In the genomic region with DNA sequence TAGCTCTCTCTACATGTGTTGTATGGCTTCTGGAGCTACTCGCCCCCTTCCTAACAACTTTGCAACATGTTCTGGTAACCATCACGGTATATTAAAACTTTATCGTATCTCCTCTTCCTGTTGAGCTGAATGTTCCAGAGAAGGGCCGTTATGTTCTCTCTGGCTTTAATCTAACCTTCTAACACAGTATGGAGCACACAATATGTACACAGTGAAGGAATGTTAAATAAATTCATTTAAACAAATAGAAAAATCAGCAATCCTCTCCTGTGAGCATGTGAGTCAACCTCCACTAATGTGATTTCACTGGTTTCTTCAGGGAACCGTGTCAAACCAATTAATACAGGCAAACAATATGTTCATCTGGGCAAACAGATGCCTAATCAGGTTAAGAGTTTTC, we compare ENCODE assay signal across 18 cellular contexts.
DNase-seq lines count a peak whose midpoint lies in the region; ATAC-seq and TF ChIP-seq lines count a peak whose summit lies in the region.
"Had no signal": no experiment of that assay in that cellular context is flagged by ENCODE, and none has a peak within 500 bp of the region (broad histone marks: within the 10 kb centered on the region; RNA-seq: fewer than 3 reads in every experiment).

No MANE protein-coding gene starts in this region.

- no peak overlapping the region for H3K27ac ChIP-seq in CD8-positive, alpha-beta T cell (ENCODE audit: low read depth, low read length)
- peak overlapping the region; percentile 55 for H3K27ac ChIP-seq in naive thymus-derived CD4-positive, alpha-beta T cell (ENCODE audit: low read depth, low read length)
- H3K27ac ChIP-seq: HL-60 had no signal

- peaks cover 15% of the 10 kb centered on the region for H3K4me1 Mint-ChIP-seq in activated T-cell treated with anti-CD3 and anti-CD28 coated beads, Interleukin-2, amount 50 U/mL, for 4 hours (ENCODE audit: low read depth)
- peaks cover 31% of the 10 kb centered on the region for H3K4me1 Mint-ChIP-seq in CD8-positive, alpha-beta T cell (ENCODE audit: low read depth)
- peaks cover 37% of the 10 kb centered on the region for H3K4me1 Mint-ChIP-seq in activated CD4-positive, alpha-beta memory T cell treated with anti-CD3 and anti-CD28 coated beads, Interleukin-2, amount 10 ng/mL, durations not matched to agents 7 days and 5 days
- H3K4me1 Mint-ChIP-seq in naive thymus-derived CD4-positive, alpha-beta T cell: peaks cover 0 to 42% (median 15%) of the 10 kb centered on the region in 7 donors

- H3K27me3 ChIP-seq in CD8-positive, alpha-beta T cell (ENCODE audit: insufficient read depth, low read length): no peaks in the 10 kb centered on the region
- no peaks in the 10 kb centered on the region for H3K27me3 ChIP-seq in naive thymus-derived CD4-positive, alpha-beta T cell (ENCODE audit: control insufficient read depth in 2 of 2, insufficient read depth in 2 of 2, low read length in 2 of 2)
- H3K27me3 ChIP-seq: BE2C had no signal

- H3K27me3 Mint-ChIP-seq in activated T-cell treated with anti-CD3 and anti-CD28 coated beads, Interleukin-2, amount 50 U/mL, for 4 hours (ENCODE audit: low read depth): peaks cover 5% of the 10 kb centered on the region
- no peaks in the 10 kb centered on the region for H3K27me3 Mint-ChIP-seq in CD8-positive, alpha-beta T cell (ENCODE audit: low read depth)
- H3K27me3 Mint-ChIP-seq in activated CD4-positive, alpha-beta memory T cell treated with anti-CD3 and anti-CD28 coated beads, Interleukin-2, amount 10 ng/mL, durations not matched to agents 7 days and 5 days: peaks cover 4% of the 10 kb centered on the region
- H3K27me3 Mint-ChIP-seq in naive thymus-derived CD4-positive, alpha-beta T cell: peaks cover 0 to 7% (median 0%) of the 10 kb centered on the region in 5 donors

- POLR2A ChIA-PET in CD8-positive, alpha-beta T cell (lab: Charles Lee): interaction anchor here (1.4 kb wide), 1 partner anchor 549 kb away, joined by 3 read pairs; no protein-coding TSS in a partner anchor
- POLR2A ChIA-PET in activated CD4-positive, alpha-beta memory T cell treated with anti-CD3 and anti-CD28 coated beads, Interleukin-2, amount 10 ng/mL, durations not matched to agents 7 days and 5 days (lab: Charles Lee): interaction anchor here (0.9 to 4.0 kb wide), 5 partner anchors 10 to 568 kb away, joined by 3 to 16 read pairs (median 4); no protein-coding TSS in a partner anchor
- POLR2A ChIA-PET in naive thymus-derived CD4-positive, alpha-beta T cell (lab: Charles Lee): interaction anchor here (0.7 to 1.8 kb wide), 9 partner anchors 14 to 578 kb away, joined by 3 to 7 read pairs (median 3); no protein-coding TSS in a partner anchor

- no peaks in the 10 kb centered on the region for H3K36me3 ChIP-seq in CD8-positive, alpha-beta T cell (ENCODE audit: insufficient read depth, low read length)
- no peaks in the 10 kb centered on the region for H3K36me3 ChIP-seq in naive thymus-derived CD4-positive, alpha-beta T cell (ENCODE audit: control insufficient read depth in 2 of 3, insufficient read depth in 3 of 3, low read length in 3 of 3)
- H3K36me3 ChIP-seq: BE2C had no signal

- no peak overlapping the region for H3K4me3 ChIP-seq in CD8-positive, alpha-beta T cell (ENCODE audit: low read depth, low read length)
- no peak overlapping the region for H3K4me3 ChIP-seq in naive thymus-derived CD4-positive, alpha-beta T cell (ENCODE audit: low read length)
- H3K4me3 ChIP-seq: K562 had no signal

- H3K4me3 Mint-ChIP-seq in activated T-cell treated with anti-CD3 and anti-CD28 coated beads, Interleukin-2, amount 50 U/mL, for 4 hours: peak overlapping the region; percentile 56
- peak overlapping the region; percentile 50 for H3K4me3 Mint-ChIP-seq in CD8-positive, alpha-beta T cell
- peak overlapping the region; percentile 42 for H3K4me3 Mint-ChIP-seq in activated CD4-positive, alpha-beta memory T cell treated with anti-CD3 and anti-CD28 coated beads, Interleukin-2, amount 10 ng/mL, durations not matched to agents 7 days and 5 days
- peak overlapping the region in 9 of 10 donors; percentile 62 to 79 (median 65) for H3K4me3 Mint-ChIP-seq in naive thymus-derived CD4-positive, alpha-beta T cell

- no peak for ATAC-seq in activated T-cell treated with anti-CD3 and anti-CD28 coated beads, Interleukin-2, amount 50 U/mL, for 4 hours
- ATAC-seq in CD8-positive, alpha-beta T cell: no peak
- ATAC-seq in naive thymus-derived CD4-positive, alpha-beta T cell: no peak
- ATAC-seq: K562, PC-3 had no signal

- intact Hi-C loops in CD8-positive, alpha-beta T cell (cut with DNase I, micrococcal nuclease): loop anchor here in 1 of 2 experiments (5.0 to 10.0 kb wide), 2 partner anchors 564 to 862 kb away; no protein-coding TSS in a partner anchor
- intact Hi-C loops in naive thymus-derived CD4-positive, alpha-beta T cell (cut with micrococcal nuclease): loop anchor here in 1 of 2 donors (5.0 kb wide), 1 partner anchor 499 kb away; no protein-coding TSS in a partner anchor

- CTCF ChIA-PET in CD8-positive, alpha-beta T cell (lab: Charles Lee): interaction anchor here (0.9 to 5.6 kb wide), 6 partner anchors 10 to 565 kb away, joined by 3 to 25 read pairs (median 8); no protein-coding TSS in a partner anchor
- CTCF ChIA-PET in activated CD4-positive, alpha-beta memory T cell treated with anti-CD3 and anti-CD28 coated beads, Interleukin-2, amount 10 ng/mL, durations not matched to agents 7 days and 5 days (lab: Charles Lee): interaction anchor here (1.2 to 11.6 kb wide), 5 partner anchors 10 to 577 kb away, joined by 3 to 106 read pairs (median 4); no protein-coding TSS in a partner anchor
- CTCF ChIA-PET in naive thymus-derived CD4-positive, alpha-beta T cell (lab: Charles Lee): interaction anchor here (0.9 to 6.7 kb wide), 3 partner anchors 14 to 577 kb away, joined by 3 to 53 read pairs (median 5); no protein-coding TSS in a partner anchor

- no peaks in the 10 kb centered on the region for H3K36me3 Mint-ChIP-seq in activated T-cell treated with anti-CD3 and anti-CD28 coated beads, Interleukin-2, amount 50 U/mL, for 4 hours (ENCODE audit: insufficient read depth)
- H3K36me3 Mint-ChIP-seq in CD8-positive, alpha-beta T cell: peaks cover 2% of the 10 kb centered on the region
- peaks cover 4% of the 10 kb centered on the region for H3K36me3 Mint-ChIP-seq in activated CD4-positive, alpha-beta memory T cell treated with anti-CD3 and anti-CD28 coated beads, Interleukin-2, amount 10 ng/mL, durations not matched to agents 7 days and 5 days (ENCODE audit: low read depth)
- peaks cover 0 to 5% (median 0%) of the 10 kb centered on the region in 5 donors for H3K36me3 Mint-ChIP-seq in naive thymus-derived CD4-positive, alpha-beta T cell

- peaks cover 10% of the 10 kb centered on the region for H3K4me1 ChIP-seq in CD8-positive, alpha-beta T cell (ENCODE audit: insufficient read depth, low read length)
- H3K4me1 ChIP-seq in naive thymus-derived CD4-positive, alpha-beta T cell (ENCODE audit: control insufficient read depth in 2 of 2, insufficient read depth in 2 of 2, low read length in 2 of 2): no peaks in the 10 kb centered on the region
- H3K4me1 ChIP-seq: BE2C had no signal

- no peak for DNase-seq in activated T-cell treated with anti-CD3 and anti-CD28 coated beads, Interleukin-2, amount 50 U/mL, for 4 hours
- no peak for DNase-seq in activated T-cell treated with anti-CD3 and anti-CD28 coated beads, Interleukin-2, amount 50 U/mL, for 48 hours
- DNase-seq in CD8-positive, alpha-beta T cell: no peak
- no peak for DNase-seq in activated CD4-positive, alpha-beta memory T cell treated with anti-CD3 and anti-CD28 coated beads, Interleukin-2, amount 10 ng/mL, durations not matched to agents 7 days and 5 days
- no peak for DNase-seq in naive thymus-derived CD4-positive, alpha-beta T cell
- DNase-seq in anterior cingulate cortex (lab: John Stamatoyannopoulos, UW): no peak
- DNase-seq in NCI-H1048 (lab: John Stamatoyannopoulos, UW): no peak
- DNase-seq: BE2C, DMS153, EL, NCI-H1092, NCI-H1694, NCI-H2107, NCI-H226, NCI-H69, PC-3 had no signal

- TF ChIP-seq CTCF in CD8-positive, alpha-beta T cell (IDR thresholded peaks at IDR 0.05): no peak

- H3K9me3 ChIP-seq in CD8-positive, alpha-beta T cell (ENCODE audit: low read length): no peaks in the 10 kb centered on the region
- H3K9me3 ChIP-seq in naive thymus-derived CD4-positive, alpha-beta T cell (ENCODE audit: control insufficient read depth in 2 of 3, low read length in 3 of 3): no peaks in the 10 kb centered on the region
- H3K9me3 ChIP-seq: BE2C had no signal

- peak overlapping the region; percentile 62 for H3K27ac Mint-ChIP-seq in CD8-positive, alpha-beta T cell
- peak overlapping the region; percentile 44 for H3K27ac Mint-ChIP-seq in activated CD4-positive, alpha-beta memory T cell treated with anti-CD3 and anti-CD28 coated beads, Interleukin-2, amount 10 ng/mL, durations not matched to agents 7 days and 5 days
- H3K27ac Mint-ChIP-seq in naive thymus-derived CD4-positive, alpha-beta T cell: peak overlapping the region in 8 of 9 donors; percentile 46 to 86 (median 74)

- H3K9me3 Mint-ChIP-seq in activated T-cell treated with anti-CD3 and anti-CD28 coated beads, Interleukin-2, amount 50 U/mL, for 4 hours: no peaks in the 10 kb centered on the region
- no peaks in the 10 kb centered on the region for H3K9me3 Mint-ChIP-seq in CD8-positive, alpha-beta T cell
- H3K9me3 Mint-ChIP-seq in activated CD4-positive, alpha-beta memory T cell treated with anti-CD3 and anti-CD28 coated beads, Interleukin-2, amount 10 ng/mL, durations not matched to agents 7 days and 5 days: no peaks in the 10 kb centered on the region
- no peaks in the 10 kb centered on the region for H3K9me3 Mint-ChIP-seq in naive thymus-derived CD4-positive, alpha-beta T cell
